ENCODE assay signal across 16 cellular contexts in the genomic region with DNA sequence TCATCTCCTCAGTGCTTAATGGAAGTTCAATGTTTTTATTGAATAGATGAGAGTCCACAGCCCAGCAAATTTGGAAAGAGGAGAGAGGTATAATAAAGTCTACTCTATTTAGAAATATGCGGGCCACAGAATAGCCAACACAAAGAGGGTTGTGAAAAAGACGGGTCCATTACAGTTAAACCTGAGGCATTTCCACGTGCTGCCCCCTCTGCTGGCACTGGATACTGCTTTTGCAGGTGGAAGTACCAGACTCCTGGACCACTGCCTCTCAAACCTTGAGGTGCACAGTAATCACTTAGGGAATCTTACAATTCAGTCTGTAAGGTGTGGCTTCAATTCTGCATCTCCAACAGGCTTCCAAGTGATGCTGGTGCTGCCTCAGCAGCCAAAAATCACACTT. TPM values are rescaled to one million over a fixed set of nuclear protein-coding genes. Genes with fewer than 3 reads are reported as not detected.
DNase-seq lines count a peak whose midpoint lies in the region; ATAC-seq and TF ChIP-seq lines count a peak whose summit lies in the region.
"Had no signal": no experiment of that assay in that cellular context is flagged by ENCODE, and none has a peak within 500 bp of the region (broad histone marks: within the 10 kb centered on the region; RNA-seq: fewer than 3 reads in every experiment).

No MANE protein-coding gene starts in this region.

- no peak overlapping the region for H3K27ac ChIP-seq in osteoblast (ENCODE audit: low read depth, low read length)
- H3K27ac ChIP-seq: parathyroid adenoma, stomach had no signal

- H3K4me1 ChIP-seq in osteoblast (ENCODE audit: insufficient read depth, low read length) = peaks cover 9% of the 10 kb centered on the region

- no peaks in the 10 kb centered on the region for H3K36me3 ChIP-seq in osteoblast (ENCODE audit: insufficient read depth, low read length)
- H3K36me3 ChIP-seq: stomach had no signal

- no peak overlapping the region for H2AFZ ChIP-seq in osteoblast (ENCODE audit: low read length)
- H2AFZ ChIP-seq: parathyroid adenoma had no signal

- H3K4me3 ChIP-seq in osteoblast (ENCODE audit: insufficient read depth, low read length) = no peak overlapping the region
- H3K4me3 ChIP-seq: stomach had no signal

- no peak for ATAC-seq in activated CD4-positive, alpha-beta T cell treated with anti-CD3 and anti-CD28 coated beads for 36 hours
- no peak for ATAC-seq in GM18909 (IDR thresholded peaks at IDR 0.05; ENCODE audit: poor library complexity, unreplicated experiment)
- no peak for ATAC-seq in HG03342 (IDR thresholded peaks at IDR 0.05; ENCODE audit: unreplicated experiment)
- ATAC-seq: activated T-helper 17 cell treated with anti-CD3 and anti-CD28 coated beads, Interleukin-2, amount 50 U/mL, for 72 hours had no signal

- peaks cover 5% of the 10 kb centered on the region for H3K79me2 ChIP-seq in osteoblast (ENCODE audit: insufficient read depth, low read length)
- H3K79me2 ChIP-seq: parathyroid adenoma had no signal

- peak; percentile 12 for TF ChIP-seq CTCF in osteoblast (IDR thresholded peaks at IDR 0.05; ENCODE audit: extremely low read depth, low read depth, low read length)

- H3K9me3 ChIP-seq in osteoblast (ENCODE audit: low read depth, low read length) = no peaks in the 10 kb centered on the region
- H3K9me3 ChIP-seq: stomach had no signal

- no peak overlapping the region for H3K27ac Mint-ChIP-seq in activated CD4-positive, alpha-beta T cell treated with anti-CD3 and anti-CD28 coated beads for 36 hours
- H3K27ac Mint-ChIP-seq: activated T-helper 17 cell treated with anti-CD3 and anti-CD28 coated beads, Interleukin-2, amount 50 U/mL, for 72 hours had no signal

- peak; percentile 24 for DNase-seq in activated CD4-positive, alpha-beta T cell treated with anti-CD3 and anti-CD28 coated beads for 36 hours
- no peak for DNase-seq in activated CD4-positive, alpha-beta T cell treated with anti-CD3 and anti-CD28 coated beads, Interleukin-2, amount 50 U/mL, for 48 hours
- DNase-seq in M059J (ENCODE audit: low read depth) (peak; percentile 20), dermis blood vessel endothelial cell (peak; percentile 24), osteoblast (ENCODE audit: insufficient read length, low spot score, missing footprints) (peak; percentile 58), NCI-H510A (lab: John Stamatoyannopoulos, UW) (no peak)
- DNase-seq: central memory CD4-positive, alpha-beta T cell; foreskin fibroblast; NCI-H1436; RPMI8226; stimulated activated CD4-positive, alpha-beta T cell treated with anti-CD3 and anti-CD28 coated beads, Interleukin-2, amount 100 ng/mL, for 48 hours; stomach had no signal

- no peaks in the 10 kb centered on the region for H3K27me3 Mint-ChIP-seq in activated CD4-positive, alpha-beta T cell treated with anti-CD3 and anti-CD28 coated beads for 36 hours
- H3K27me3 Mint-ChIP-seq: activated T-helper 17 cell treated with anti-CD3 and anti-CD28 coated beads, Interleukin-2, amount 50 U/mL, for 72 hours had no signal

- no peaks in the 10 kb centered on the region for H3K27me3 ChIP-seq in osteoblast (ENCODE audit: insufficient read depth, low read length)
- H3K27me3 ChIP-seq: stomach had no signal

- intact Hi-C loops in activated CD4-positive, alpha-beta T cell treated with anti-CD3 and anti-CD28 coated beads for 36 hours (cut with DNase I, micrococcal nuclease) = no loop called here

- no peak overlapping the region for H3K4me2 ChIP-seq in osteoblast (ENCODE audit: insufficient read depth, low read length)

- H3K9me3 Mint-ChIP-seq in activated CD4-positive, alpha-beta T cell treated with anti-CD3 and anti-CD28 coated beads for 36 hours (ENCODE audit: low read depth) = no peaks in the 10 kb centered on the region
- H3K9me3 Mint-ChIP-seq: activated T-helper 17 cell treated with anti-CD3 and anti-CD28 coated beads, Interleukin-2, amount 50 U/mL, for 72 hours had no signal

- POLR2A ChIA-PET in activated CD4-positive, alpha-beta T cell treated with anti-CD3 and anti-CD28 coated beads for 36 hours (lab: Charles Lee) = no interaction called here

- no peaks in the 10 kb centered on the region for H4K20me1 ChIP-seq in osteoblast (ENCODE audit: insufficient read depth, low read length)

- no peak overlapping the region for H3K4me3 Mint-ChIP-seq in activated CD4-positive, alpha-beta T cell treated with anti-CD3 and anti-CD28 coated beads for 36 hours
- H3K4me3 Mint-ChIP-seq: activated T-helper 17 cell treated with anti-CD3 and anti-CD28 coated beads, Interleukin-2, amount 50 U/mL, for 72 hours had no signal

- CTCF ChIA-PET in activated CD4-positive, alpha-beta T cell treated with anti-CD3 and anti-CD28 coated beads for 36 hours (lab: Charles Lee) = interaction anchor here (1.1 kb wide), 1 partner anchor 127 kb away, joined by 3 read pairs; no protein-coding TSS in a partner anchor

- H3K36me3 Mint-ChIP-seq in activated CD4-positive, alpha-beta T cell treated with anti-CD3 and anti-CD28 coated beads for 36 hours (ENCODE audit: low read depth) = no peaks in the 10 kb centered on the region

- H3K4me1 Mint-ChIP-seq in activated CD4-positive, alpha-beta T cell treated with anti-CD3 and anti-CD28 coated beads for 36 hours = peaks cover 13% of the 10 kb centered on the region

RNA-seq across cellular contexts. Expression of a gene that starts 3.0 kb away (rescaled TPM):
- total RNA-seq in activated CD4-positive, alpha-beta T cell treated with anti-CD3 and anti-CD28 coated beads for 36 hours = 10 to 100 TPM; 23.3 to 40.7 TPM
- total RNA-seq in M059J (2014; rRNA removed; shearing (Covaris generic)) = 59.0 and 91.1 TPM in 2 replicates
- total RNA-seq in dermis blood vessel endothelial cell = 23.5 and 32.0 TPM in 2 replicates
- 41.6 and 146 TPM in 2 replicates for total RNA-seq in osteoblast

Comparison
In these comparisons a context has a peak if more than half of its experiments do, and no peak if none do; other contexts are left out.
1. DNase-seq: peak in activated CD4-positive, alpha-beta T cell treated with anti-CD3 and anti-CD28 coated beads for 36 hours (single experiment), M059J (single experiment), dermis blood vessel endothelial cell (single experiment) and osteoblast (single experiment); none in activated CD4-positive, alpha-beta T cell treated with anti-CD3 and anti-CD28 coated beads, Interleukin-2, amount 50 U/mL, for 48 hours (0 of 2) and NCI-H510A (single experiment).